In genomic region chr1:64561993-64562392, GRCh38 we compare ENCODE assay signal across 35 cellular contexts.
"Had no signal": no experiment of that assay in that cellular context is flagged by ENCODE, and none has a peak within 500 bp of the region (broad histone marks: within the 10 kb centered on the region; RNA-seq: fewer than 3 reads in every experiment).

No MANE protein-coding gene starts in this region.

- H3K4me3 ChIP-seq: MG63 had no signal

- H3K27me3 ChIP-seq: MG63 had no signal

- DNase-seq: Karpas-422, Kasumi-1, MG63, MM.1S, MV-4-11, NCI-H1048, NCI-H1092, NCI-H1092 treated with DMSO at 0.1 percent for 48 hours, NCI-H1105, NCI-H1105 treated with DMSO at 0.1 percent for 48 hours, NCI-H1417, NCI-H1417 treated with DMSO at 0.1 percent for 48 hours, NCI-H1436, NCI-H1436 treated with DMSO at 0.1 percent for 48 hours, NCI-H146, NCI-H1694, NCI-H1694 treated with DMSO at 0.1 percent for 48 hours, NCI-H187, NCI-H187 treated with DMSO at 0.1 percent for 48 hours, NCI-H1930, NCI-H2029, NCI-H2029 treated with DMSO at 0.1 percent for 48 hours, NCI-H2081, NCI-H2081 treated with DMSO at 0.1 percent for 48 hours, NCI-H2107, NCI-H2171, NCI-H2171 treated with DMSO at 0.1 percent for 48 hours, NCI-H2227 treated with DMSO at 0.1 percent for 48 hours, NCI-H226, NCI-H345, NCI-H446, NCI-H446 treated with DMSO at 0.1 percent for 48 hours, NCI-H510A, NCI-H510A treated with DMSO at 0.1 percent for 48 hours, NCI-H524 had no signal
